In the genomic region with DNA sequence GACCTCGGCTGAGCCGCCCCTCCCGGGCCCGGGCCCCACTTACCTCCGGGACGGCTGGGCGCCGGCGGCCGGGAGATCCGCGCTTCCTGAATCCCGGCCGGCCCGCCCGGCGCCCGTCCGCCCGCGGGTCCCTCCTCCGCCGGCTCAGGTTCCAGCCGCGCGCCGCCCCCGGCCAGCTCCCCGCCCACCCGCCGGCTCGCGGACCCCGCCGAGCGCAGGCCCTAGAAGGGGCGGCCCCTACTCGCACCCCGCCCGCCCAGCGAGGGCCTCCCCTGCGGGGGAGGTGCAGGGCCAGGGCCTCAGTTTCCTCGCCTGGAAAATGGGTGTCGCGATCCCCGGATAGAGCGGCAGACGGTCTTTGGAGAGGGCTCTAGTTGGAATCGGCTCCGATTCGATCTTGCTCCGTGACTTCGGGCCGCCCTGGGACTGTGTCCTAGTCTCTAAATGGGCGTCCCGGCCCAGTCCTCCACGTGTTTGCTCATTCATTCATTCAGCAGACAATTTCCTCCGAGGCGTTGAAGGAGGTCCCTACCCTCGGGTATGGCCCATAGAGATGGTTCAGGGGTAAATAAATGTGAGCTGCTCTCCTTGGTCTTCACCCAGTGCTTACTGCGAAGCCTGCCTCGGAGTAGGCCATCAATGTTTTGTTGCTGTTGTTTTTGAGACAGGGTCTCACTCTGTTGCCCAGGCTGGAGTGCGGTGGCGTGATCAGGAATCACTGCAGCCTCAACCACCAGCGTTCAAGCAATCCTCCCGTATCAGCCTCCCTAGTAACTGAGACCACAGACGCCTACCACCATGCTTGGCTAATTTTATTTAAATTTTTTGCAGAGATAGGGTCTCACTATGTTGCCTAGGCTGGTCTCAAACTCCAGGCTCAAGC, we compare ENCODE assay signal across 9 cellular contexts. TPM values are rescaled to one million over a fixed set of nuclear protein-coding genes. Genes with fewer than 3 reads are reported as not detected.
A peak's percentile ranks its signal among the peaks of the same experiment; 100 is the strongest.
DNase-seq lines count a peak whose midpoint lies in the region; ATAC-seq and TF ChIP-seq lines count a peak whose summit lies in the region.
"Had no signal": no experiment of that assay in that cellular context is flagged by ENCODE, and none has a peak within 500 bp of the region (broad histone marks: within the 10 kb centered on the region; RNA-seq: fewer than 3 reads in every experiment).

A gene (minus strand): TSS at position 92 of the 883 bp plus-strand sequence. CDS start 18,602 bp downstream, outside the sequence.

- POLR2A ChIA-PET in CD8-positive, alpha-beta T cell (lab: Charles Lee), result no interaction called here

- peak within 1 kb of the TSS; percentile 35 for H2AK5ac ChIP-seq in trophoblast cell (ENCODE audit: low read length)

- TF ChIP-seq CTCF in CD8-positive, alpha-beta T cell (IDR thresholded peaks at IDR 0.05), result no peak
- no peak for TF ChIP-seq CTCF in WI38 (IDR thresholded peaks at IDR 0.05; ENCODE audit: low read depth, low read length)
- no peak for TF ChIP-seq CTCF in heart right ventricle (IDR thresholded peaks at IDR 0.05)

- no peaks in the 10 kb centered on the region for H3K36me3 ChIP-seq in CD8-positive, alpha-beta T cell (ENCODE audit: insufficient read depth, low read length)
- H3K36me3 ChIP-seq in heart right ventricle (no peaks in the 10 kb centered on the region), trophoblast cell (ENCODE audit: control insufficient read depth in 1 of 2, insufficient read depth in 2 of 2, low read length in 2 of 2) (no peaks in the 10 kb centered on the region)

- H3K14ac ChIP-seq in trophoblast cell (ENCODE audit: low read length), result peak within 1 kb of the TSS; percentile 72

- H3K27me3 Mint-ChIP-seq in CD8-positive, alpha-beta T cell (ENCODE audit: low read depth), result peaks cover 35% of the 10 kb centered on the region

- H4K91ac ChIP-seq in trophoblast cell (ENCODE audit: low read depth, low read length), result peak within 1 kb of the TSS; percentile 77

- no peak within 1 kb of the TSS for H3K27ac Mint-ChIP-seq in CD8-positive, alpha-beta T cell

- H3K4me3 Mint-ChIP-seq in CD8-positive, alpha-beta T cell, result peak within 1 kb of the TSS; percentile 44

- no peaks in the 10 kb centered on the region for H3K36me3 Mint-ChIP-seq in CD8-positive, alpha-beta T cell

- H3K4me1 Mint-ChIP-seq in CD8-positive, alpha-beta T cell (ENCODE audit: low read depth), result peaks cover 2% of the 10 kb centered on the region

- intact Hi-C loops in CD8-positive, alpha-beta T cell (cut with DNase I, micrococcal nuclease), result no loop called here
- intact Hi-C loops in heart right ventricle (cut with DNase I), result no loop called here

- H2BK120ac ChIP-seq in trophoblast cell (ENCODE audit: insufficient read depth, low read length, poor library complexity), result peak within 1 kb of the TSS; percentile 47

- H4K8ac ChIP-seq in trophoblast cell (ENCODE audit: low read depth, low read length), result peak within 1 kb of the TSS; percentile 78

- peak within 1 kb of the TSS; percentile 49 for H3K9ac ChIP-seq in trophoblast cell (ENCODE audit: low read length)

- H3K18ac ChIP-seq in trophoblast cell (ENCODE audit: low read length), result peak within 1 kb of the TSS; percentile 85

- 17 to 18% methylated on average over 57 to 67 of the region's 67 CpGs for WGBS in heart right ventricle, 2 donors
- no CpG with 5 or more reads among the region's 67 CpGs for WGBS in trophoblast cell (ENCODE audit: extremely low coverage, insufficient coverage, insufficient read length)

- no peak within 1 kb of the TSS for H2BK5ac ChIP-seq in trophoblast cell (ENCODE audit: low read depth, low read length, poor library complexity)

- H3K9me3 Mint-ChIP-seq in CD8-positive, alpha-beta T cell, result no peaks in the 10 kb centered on the region

- no peaks in the 10 kb centered on the region for H3K9me3 ChIP-seq in CD8-positive, alpha-beta T cell (ENCODE audit: low read length)
- H3K9me3 ChIP-seq in heart right ventricle, result no peaks in the 10 kb centered on the region
- no peaks in the 10 kb centered on the region for H3K9me3 ChIP-seq in trophoblast cell (ENCODE audit: insufficient read depth, low read depth, low read length)

- ATAC-seq in CD8-positive, alpha-beta T cell, result no peak
- ATAC-seq in heart right ventricle (peak; percentile 34 to 84 (median 53)), HG02678 (IDR thresholded peaks at IDR 0.05; ENCODE audit: unreplicated experiment) (no peak), HG02840 (IDR thresholded peaks at IDR 0.05; ENCODE audit: low FRiP score, unreplicated experiment) (no peak), HG03139 (IDR thresholded peaks at IDR 0.05; ENCODE audit: unreplicated experiment) (no peak), HG02759 (IDR thresholded peaks at IDR 0.05; ENCODE audit: unreplicated experiment) (no peak)

- no peak within 1 kb of the TSS for H3K4me3 ChIP-seq in CD8-positive, alpha-beta T cell (ENCODE audit: low read depth, low read length)
- H3K4me3 ChIP-seq in WI38 (ENCODE audit: low read depth, low read length), result peak within 1 kb of the TSS; percentile 54
- H3K4me3 ChIP-seq in heart right ventricle, result peak within 1 kb of the TSS; percentile 27 to 64 (median 51)
- H3K4me3 ChIP-seq in trophoblast cell (ENCODE audit: low read depth, low read length), result peak within 1 kb of the TSS; percentile 75
- H3K4me3 ChIP-seq: SK-N-MC had no signal

- H3K4me2 ChIP-seq in trophoblast cell (ENCODE audit: low read length), result peak within 1 kb of the TSS; percentile 77

- peak within 1 kb of the TSS; percentile 61 for H3K4ac ChIP-seq in trophoblast cell (ENCODE audit: low read depth, low read length)

- H3K79me2 ChIP-seq in trophoblast cell (ENCODE audit: control insufficient read depth, insufficient read depth, low read length, poor library complexity), result peaks cover 4% of the 10 kb centered on the region

- no peaks in the 10 kb centered on the region for H3K27me3 ChIP-seq in CD8-positive, alpha-beta T cell (ENCODE audit: insufficient read depth, low read length)
- peaks cover 0 to 34% (median 20%) of the 10 kb centered on the region in 7 donors for H3K27me3 ChIP-seq in heart right ventricle
- no peaks in the 10 kb centered on the region for H3K27me3 ChIP-seq in trophoblast cell (ENCODE audit: insufficient read depth, low read length)

- no peaks in the 10 kb centered on the region for H3K4me1 ChIP-seq in CD8-positive, alpha-beta T cell (ENCODE audit: insufficient read depth, low read length)
- H3K4me1 ChIP-seq in heart right ventricle (peaks cover 0 to 32% (median 0%) of the 10 kb centered on the region in 9 donors), trophoblast cell (ENCODE audit: control insufficient read depth in 1 of 2, insufficient read depth in 2 of 2, low read length in 2 of 2) (peaks cover 4 to 11% of the 10 kb centered on the region in 2 experiments)

- CTCF ChIA-PET in CD8-positive, alpha-beta T cell (lab: Charles Lee), result interaction anchor here (2.0 to 3.5 kb wide), 2 partner anchors 12 kb away, joined by 9 to 11 read pairs; no protein-coding TSS in a partner anchor

- peak within 1 kb of the TSS; percentile 48 for H4K12ac ChIP-seq in trophoblast cell (ENCODE audit: low read depth, low read length)

- no peak for DNase-seq in CD8-positive, alpha-beta T cell
- DNase-seq in heart right ventricle (peak in 1 of 2 donors; percentile 27), trophoblast cell (peak; percentile 22 to 54)

- H3K23ac ChIP-seq in trophoblast cell (ENCODE audit: low read length), result no peak within 1 kb of the TSS

- peaks cover 5% of the 10 kb centered on the region for H3K79me1 ChIP-seq in trophoblast cell (ENCODE audit: low read length)

- peak within 1 kb of the TSS; percentile 20 for H2AFZ ChIP-seq in trophoblast cell (ENCODE audit: insufficient read depth, low read length, poor library complexity)

- H3K27ac ChIP-seq in CD8-positive, alpha-beta T cell (ENCODE audit: low read depth, low read length), result no peak within 1 kb of the TSS
- H3K27ac ChIP-seq in heart right ventricle, result peak within 1 kb of the TSS in 2 of 10 donors; percentile 1 to 57
- H3K27ac ChIP-seq in trophoblast cell (ENCODE audit: low read depth, low read length), result no peak within 1 kb of the TSS
- H3K27ac ChIP-seq: SK-N-MC had no signal

- H2BK12ac ChIP-seq in trophoblast cell (ENCODE audit: low read length), result peak within 1 kb of the TSS; percentile 40

RNA-seq across cellular contexts. Expression of the gene that starts here (rescaled TPM):
- not detected for total RNA-seq in CD8-positive, alpha-beta T cell
- total RNA-seq in heart right ventricle, result 1 to 10 TPM in 2 of 10 donors, under 1 TPM in 6, not detected in 2; 0.16 to 1.0 (median 0.37) TPM
- polyA plus RNA-seq in heart right ventricle, result under 1 TPM; 0.07 to 0.29 TPM
- 4.6 TPM in 2 replicates for polyA plus RNA-seq in trophoblast cell (2013)

Comparison
In these comparisons a context has a peak if more than half of its experiments do, and no peak if none do; other contexts are left out.
1. ATAC-seq: peak in heart right ventricle (8 of 8); none in CD8-positive, alpha-beta T cell (single experiment), HG02678 (single experiment), HG02840 (single experiment), HG03139 (single experiment) and HG02759 (single experiment).
2. DNase-seq: peak in trophoblast cell (2 of 2); none in CD8-positive, alpha-beta T cell (0 of 7).